In genomic region chr19:33404506-33404905, GRCh38 we compare ENCODE assay signal across 20 cellular contexts. TPM values are rescaled to one million over a fixed set of nuclear protein-coding genes. Genes with fewer than 3 reads are reported as not detected.
DNase-seq lines count a peak whose midpoint lies in the region; TF ChIP-seq lines count a peak whose summit lies in the region.
"Had no signal": no experiment of that assay in that cellular context is flagged by ENCODE, and none has a peak within 500 bp of the region (broad histone marks: within the 10 kb centered on the region; RNA-seq: fewer than 3 reads in every experiment).

No MANE protein-coding gene starts in this region.

- no peak for TF ChIP-seq CTCF in glutamatergic neuron (IDR thresholded peaks at IDR 0.05; ENCODE audit: partially characterized antibody, unreplicated experiment)
- no peak for TF ChIP-seq CTCF in neural progenitor cell (IDR thresholded peaks at IDR 0.05)

- H3K9me3 Mint-ChIP-seq in glutamatergic neuron (ENCODE audit: unreplicated experiment) (peaks cover 2% of the 10 kb centered on the region), neural progenitor cell (no peaks in the 10 kb centered on the region)
- H3K9me3 Mint-ChIP-seq: natural killer cell, type B pancreatic cell had no signal

- H3K9ac ChIP-seq in BLaER1 treated with 17β-estradiol and CSF1 and Interleukin-3, amounts not matched to agents 10 nM and 100 nM = peak overlapping the region; percentile 9 to 63 (median 45); a peak in 12 of 22 replicates
- H3K9ac ChIP-seq in neural progenitor cell = no peak overlapping the region

- peaks cover 0 to 12% (median 0%) of the 10 kb centered on the region in 11 experiments; a peak in 5 of 22 replicates for H4K20me1 ChIP-seq in BLaER1 treated with 17β-estradiol and CSF1 and Interleukin-3, amounts not matched to agents 10 nM and 100 nM
- no peaks in the 10 kb centered on the region for H4K20me1 ChIP-seq in neural progenitor cell (ENCODE audit: low read depth)

- H3K36me3 ChIP-seq in BLaER1 treated with 17β-estradiol and CSF1 and Interleukin-3, amounts not matched to agents 10 nM and 100 nM = 0 out of 22 replicates have a peak, but pooled peaks cover 0 to under 1% (median 0%) of the 10 kb centered on the region in 11 experiments
- H3K36me3 ChIP-seq in neural progenitor cell = no peaks in the 10 kb centered on the region
- H3K36me3 ChIP-seq: cardiac muscle cell had no signal

- H3K27ac Mint-ChIP-seq in glutamatergic neuron (ENCODE audit: unreplicated experiment) = no peak overlapping the region
- peak overlapping the region; percentile 33 for H3K27ac Mint-ChIP-seq in neural progenitor cell
- H3K27ac Mint-ChIP-seq: natural killer cell had no signal

- H3K36me3 Mint-ChIP-seq in glutamatergic neuron (ENCODE audit: unreplicated experiment) (no peaks in the 10 kb centered on the region), neural progenitor cell (no peaks in the 10 kb centered on the region)
- H3K36me3 Mint-ChIP-seq: natural killer cell, type B pancreatic cell had no signal

- peaks cover 11% of the 10 kb centered on the region for H3K4me1 Mint-ChIP-seq in glutamatergic neuron (ENCODE audit: low read depth, unreplicated experiment)
- H3K4me1 Mint-ChIP-seq in neural progenitor cell = peaks cover 11% of the 10 kb centered on the region
- H3K4me1 Mint-ChIP-seq: natural killer cell had no signal

- H3K4me1 ChIP-seq in BLaER1 treated with 17β-estradiol and CSF1 and Interleukin-3, amounts not matched to agents 10 nM and 100 nM = peaks cover 43 to 67% (median 51%) of the 10 kb centered on the region in 10 experiments
- H3K4me1 ChIP-seq in neural progenitor cell = peaks cover 4% of the 10 kb centered on the region

- H3K27me3 ChIP-seq in BLaER1 treated with 17β-estradiol and CSF1 and Interleukin-3, amounts not matched to agents 10 nM and 100 nM = no peaks in the 10 kb centered on the region
- H3K27me3 ChIP-seq in neural progenitor cell = no peaks in the 10 kb centered on the region
- H3K27me3 ChIP-seq: cardiac muscle cell, SJSA1 had no signal

- no peak overlapping the region for H2AFZ ChIP-seq in neural progenitor cell (replicated peaks)

- H3K27me3 Mint-ChIP-seq in glutamatergic neuron (ENCODE audit: unreplicated experiment) (peaks cover 3% of the 10 kb centered on the region), neural progenitor cell (ENCODE audit: insufficient read depth, low read depth) (peaks cover 6% of the 10 kb centered on the region)
- H3K27me3 Mint-ChIP-seq: type B pancreatic cell had no signal

- DNase-seq in NOMO-1 treated with dmso at 0.1 percent for 144 hours (lab: John Stamatoyannopoulos, UW; ENCODE audit: unreplicated experiment) (peak; percentile 35), glutamatergic neuron (peak; percentile 2), neural progenitor cell (ENCODE audit: low spot score) (no peak), NCI-H1092 treated with DMSO at 0.1 percent for 48 hours (lab: John Stamatoyannopoulos, UW) (no peak), SW 1271 (lab: John Stamatoyannopoulos, UW) (no peak), NCI-H774 (lab: John Stamatoyannopoulos, UW) (no peak), iPS-NIHi11 (ENCODE audit: low spot score) (no peak)
- DNase-seq: ACHN; activated CD8-positive, alpha-beta memory T cell treated with anti-CD3 and anti-CD28 coated beads for 24 hours; DND-41; natural killer cell; NCI-H1694 treated with DMSO at 0.1 percent for 48 hours; NCI-H446 treated with DMSO at 0.1 percent for 48 hours; stimulated activated CD4-positive, alpha-beta T cell treated with anti-CD3 and anti-CD28 coated beads, Interleukin-15, amount 100 ng/mL, for 24 hours; stimulated activated naive CD4-positive, alpha-beta T cell had no signal

- H3K4me3 Mint-ChIP-seq in glutamatergic neuron (ENCODE audit: unreplicated experiment) = no peak overlapping the region
- H3K4me3 Mint-ChIP-seq in neural progenitor cell = no peak overlapping the region
- H3K4me3 Mint-ChIP-seq: natural killer cell, type B pancreatic cell had no signal

- H3K79me2 ChIP-seq in neural progenitor cell (ENCODE audit: low read depth) = no peaks in the 10 kb centered on the region

- peak overlapping the region in 9 of 11 experiments; percentile 11 to 64 (median 51); a peak in 16 of 22 replicates for H3K27ac ChIP-seq in BLaER1 treated with 17β-estradiol and CSF1 and Interleukin-3, amounts not matched to agents 10 nM and 100 nM
- H3K27ac ChIP-seq in neural progenitor cell = no peak overlapping the region
- H3K27ac ChIP-seq: cardiac muscle cell, psoas muscle had no signal

- H3K4me3 ChIP-seq in BLaER1 treated with 17β-estradiol and CSF1 and Interleukin-3, amounts not matched to agents 10 nM and 100 nM = no peak overlapping the region
- H3K4me3 ChIP-seq in neural progenitor cell = no peak overlapping the region
- H3K4me3 ChIP-seq: cardiac muscle cell, psoas muscle, SJSA1 had no signal

- H3K4me2 ChIP-seq in BLaER1 treated with 17β-estradiol and CSF1 and Interleukin-3, amounts not matched to agents 10 nM and 100 nM = peak overlapping the region; percentile 56 to 91 (median 79)
- no peak overlapping the region for H3K4me2 ChIP-seq in neural progenitor cell

- no peaks in the 10 kb centered on the region for H3F3A ChIP-seq in neural progenitor cell (ENCODE audit: low read depth)

- H3K9me3 ChIP-seq in BLaER1 treated with 17β-estradiol and CSF1 and Interleukin-3, amounts not matched to agents 10 nM and 100 nM (replicated peaks in 1 of 11) = no peaks in the 10 kb centered on the region
- H3K9me3 ChIP-seq in neural progenitor cell (ENCODE audit: low read depth) = no peaks in the 10 kb centered on the region
- H3K9me3 ChIP-seq: psoas muscle, SJSA1 had no signal

RNA-seq across cellular contexts. Expression of gene CEBPG, which starts 31.0 kb away (rescaled TPM):
- total RNA-seq in glutamatergic neuron (ENCODE audit: unreplicated experiment) (75.1 TPM), neural progenitor cell (ENCODE audit: low replicate concordance) (40.3 and 59.3 TPM in 2 replicates)

Comparison
In these comparisons a context has a peak if more than half of its experiments do, and no peak if none do; other contexts are left out.
1. DNase-seq: peak in NOMO-1 treated with dmso at 0.1 percent for 144 hours (single experiment) and glutamatergic neuron (single experiment); none in neural progenitor cell (single experiment), NCI-H1092 treated with DMSO at 0.1 percent for 48 hours (single experiment), SW 1271 (0 of 2), NCI-H774 (single experiment) and iPS-NIHi11 (single experiment).